ENCODE assay signal across 8 cellular contexts in genomic region chr3:71753716-71754609, GRCh38. TPM values are rescaled to one million over a fixed set of nuclear protein-coding genes. Genes with fewer than 3 reads are reported as not detected.
DNase-seq lines count a peak whose midpoint lies in the region; ATAC-seq and TF ChIP-seq lines count a peak whose summit lies in the region.

Gene GPR27 (plus strand): TSS chr3:71753855. CDS start chr3:71754050, 195 bp downstream.

- no peak for TF ChIP-seq POLR2A in esophagus squamous epithelium (IDR thresholded peaks at IDR 0.05)

- TF ChIP-seq CTCF in esophagus squamous epithelium (IDR thresholded peaks at IDR 0.05): no peak

- H3K4me3 Mint-ChIP-seq in activated CD4-positive, alpha-beta T cell treated with anti-CD3 and anti-CD28 coated beads, Interleukin-2, amount 10 ng/mL, durations not matched to agents 24 days and 14 days: peak within 1 kb of the TSS; percentile 51
- H3K4me3 Mint-ChIP-seq in activated CD4-positive, alpha-beta memory T cell treated with anti-CD3 and anti-CD28 coated beads, Interleukin-2, amount 10 ng/mL, durations not matched to agents 7 days and 5 days: peak within 1 kb of the TSS; percentile 57
- peak within 1 kb of the TSS; percentile 79 for H3K4me3 Mint-ChIP-seq in natural killer cell treated with Interleukin-12 subunit alpha and Interleukin-12 subunit beta and Interleukin-15 and Interleukin-18, amount 100 ng/mL, for 72 hours

- peak; percentile 71 for DNase-seq in activated CD4-positive, alpha-beta T cell treated with anti-CD3 and anti-CD28 coated beads, Interleukin-2, amount 10 ng/mL, durations not matched to agents 24 days and 14 days
- no peak for DNase-seq in activated CD4-positive, alpha-beta T cell treated with anti-CD3 and anti-CD28 coated beads, Interleukin-2, amount 50 U/mL, for 4 hours
- peak; percentile 26 for DNase-seq in activated CD4-positive, alpha-beta memory T cell treated with anti-CD3 and anti-CD28 coated beads, Interleukin-2, amount 10 ng/mL, durations not matched to agents 7 days and 5 days
- DNase-seq in esophagus squamous epithelium (lab: John Stamatoyannopoulos, UW): no peak
- no peak for DNase-seq in natural killer cell treated with Interleukin-12 subunit alpha and Interleukin-12 subunit beta and Interleukin-15 and Interleukin-18, amount 100 ng/mL, for 72 hours (ENCODE audit: low spot score)
- DNase-seq in middle frontal gyrus (ENCODE audit: extremely low spot score, low spot score): no peak
- no peak for DNase-seq in HCEC 1CT

- ATAC-seq in natural killer cell treated with Interleukin-12 subunit alpha and Interleukin-12 subunit beta and Interleukin-15 and Interleukin-18, amount 100 ng/mL, for 72 hours: peak; percentile 58 to 64
- no peak for ATAC-seq in HG03457 (IDR thresholded peaks at IDR 0.05; ENCODE audit: unreplicated experiment)

- POLR2A ChIA-PET in activated CD4-positive, alpha-beta memory T cell treated with anti-CD3 and anti-CD28 coated beads, Interleukin-2, amount 10 ng/mL, durations not matched to agents 7 days and 5 days (lab: Charles Lee): interaction anchor here (0.8 to 1.2 kb wide), 3 partner anchors 24 to 31 kb away, joined by 3 read pairs; partner anchors contain the start of gene PROK2

- CTCF ChIA-PET in activated CD4-positive, alpha-beta memory T cell treated with anti-CD3 and anti-CD28 coated beads, Interleukin-2, amount 10 ng/mL, durations not matched to agents 7 days and 5 days (lab: Charles Lee): no interaction called here

- no peak within 1 kb of the TSS for H3K27ac Mint-ChIP-seq in activated CD4-positive, alpha-beta T cell treated with anti-CD3 and anti-CD28 coated beads, Interleukin-2, amount 10 ng/mL, durations not matched to agents 24 days and 14 days
- H3K27ac Mint-ChIP-seq in activated CD4-positive, alpha-beta memory T cell treated with anti-CD3 and anti-CD28 coated beads, Interleukin-2, amount 10 ng/mL, durations not matched to agents 7 days and 5 days: no peak within 1 kb of the TSS
- H3K27ac Mint-ChIP-seq in natural killer cell treated with Interleukin-12 subunit alpha and Interleukin-12 subunit beta and Interleukin-15 and Interleukin-18, amount 100 ng/mL, for 72 hours: no peak within 1 kb of the TSS

- peak within 1 kb of the TSS in 3 of 4 donors; percentile 12 to 62 (median 57) for H3K27ac ChIP-seq in esophagus squamous epithelium

- peaks cover 2% of the 10 kb centered on the region for H3K4me1 Mint-ChIP-seq in activated CD4-positive, alpha-beta T cell treated with anti-CD3 and anti-CD28 coated beads, Interleukin-2, amount 10 ng/mL, durations not matched to agents 24 days and 14 days
- peaks cover 9% of the 10 kb centered on the region for H3K4me1 Mint-ChIP-seq in activated CD4-positive, alpha-beta memory T cell treated with anti-CD3 and anti-CD28 coated beads, Interleukin-2, amount 10 ng/mL, durations not matched to agents 7 days and 5 days
- H3K4me1 Mint-ChIP-seq in natural killer cell treated with Interleukin-12 subunit alpha and Interleukin-12 subunit beta and Interleukin-15 and Interleukin-18, amount 100 ng/mL, for 72 hours (ENCODE audit: low read depth in 2 of 2): peaks cover 4 to 12% of the 10 kb centered on the region in 2 donors

- H3K4me1 ChIP-seq in esophagus squamous epithelium: peaks cover 0 to 22% (median 12%) of the 10 kb centered on the region in 3 donors

- no peaks in the 10 kb centered on the region for H3K9me3 Mint-ChIP-seq in activated CD4-positive, alpha-beta T cell treated with anti-CD3 and anti-CD28 coated beads, Interleukin-2, amount 10 ng/mL, durations not matched to agents 24 days and 14 days
- H3K9me3 Mint-ChIP-seq in activated CD4-positive, alpha-beta memory T cell treated with anti-CD3 and anti-CD28 coated beads, Interleukin-2, amount 10 ng/mL, durations not matched to agents 7 days and 5 days: no peaks in the 10 kb centered on the region
- no peaks in the 10 kb centered on the region for H3K9me3 Mint-ChIP-seq in natural killer cell treated with Interleukin-12 subunit alpha and Interleukin-12 subunit beta and Interleukin-15 and Interleukin-18, amount 100 ng/mL, for 72 hours

- H3K36me3 Mint-ChIP-seq in activated CD4-positive, alpha-beta T cell treated with anti-CD3 and anti-CD28 coated beads, Interleukin-2, amount 10 ng/mL, durations not matched to agents 24 days and 14 days (ENCODE audit: low read depth): peaks cover 3% of the 10 kb centered on the region
- H3K36me3 Mint-ChIP-seq in activated CD4-positive, alpha-beta memory T cell treated with anti-CD3 and anti-CD28 coated beads, Interleukin-2, amount 10 ng/mL, durations not matched to agents 7 days and 5 days (ENCODE audit: low read depth): peaks cover 3% of the 10 kb centered on the region
- H3K36me3 Mint-ChIP-seq in natural killer cell treated with Interleukin-12 subunit alpha and Interleukin-12 subunit beta and Interleukin-15 and Interleukin-18, amount 100 ng/mL, for 72 hours: no peaks in the 10 kb centered on the region

- peaks cover 0 to 46% (median 0%) of the 10 kb centered on the region in 4 donors for H3K27me3 ChIP-seq in esophagus squamous epithelium

- intact Hi-C loops in activated CD4-positive, alpha-beta T cell treated with anti-CD3 and anti-CD28 coated beads, Interleukin-2, amount 10 ng/mL, durations not matched to agents 24 days and 14 days (cut with micrococcal nuclease): no loop called here
- intact Hi-C loops in esophagus squamous epithelium (cut with DNase I): no loop called here

- H3K36me3 ChIP-seq in esophagus squamous epithelium: no peaks in the 10 kb centered on the region

- no peaks in the 10 kb centered on the region for H3K9me3 ChIP-seq in esophagus squamous epithelium

- H3K4me3 ChIP-seq in esophagus squamous epithelium: peak within 1 kb of the TSS; percentile 42 to 76 (median 55)

- peaks cover 62% of the 10 kb centered on the region for H3K27me3 Mint-ChIP-seq in activated CD4-positive, alpha-beta T cell treated with anti-CD3 and anti-CD28 coated beads, Interleukin-2, amount 10 ng/mL, durations not matched to agents 24 days and 14 days
- peaks cover 50% of the 10 kb centered on the region for H3K27me3 Mint-ChIP-seq in activated CD4-positive, alpha-beta memory T cell treated with anti-CD3 and anti-CD28 coated beads, Interleukin-2, amount 10 ng/mL, durations not matched to agents 7 days and 5 days
- H3K27me3 Mint-ChIP-seq in natural killer cell treated with Interleukin-12 subunit alpha and Interleukin-12 subunit beta and Interleukin-15 and Interleukin-18, amount 100 ng/mL, for 72 hours: peaks cover 41% of the 10 kb centered on the region in 2 donors

- 0 to 1% methylated on average over 4 to 21 of the region's 131 CpGs for WGBS in esophagus squamous epithelium, 2 donors

RNA-seq across cellular contexts. Expression of gene GPR27, which starts in this region (rescaled TPM):
- total RNA-seq in activated CD4-positive, alpha-beta T cell treated with anti-CD3 and anti-CD28 coated beads, Interleukin-2, amount 10 ng/mL, durations not matched to agents 24 days and 14 days: 1.0 and 1.4 TPM in 2 replicates
- total RNA-seq in activated CD4-positive, alpha-beta memory T cell treated with anti-CD3 and anti-CD28 coated beads, Interleukin-2, amount 10 ng/mL, durations not matched to agents 7 days and 5 days: 1 to 10 TPM; 3.0 to 3.1 TPM
- total RNA-seq in esophagus squamous epithelium: 1 to 10 TPM; 2.1 to 3.6 (median 2.7) TPM
- 1 to 10 TPM in 1 of 2 donors, not detected in 1; 4.5 TPM for total RNA-seq in natural killer cell treated with Interleukin-12 subunit alpha and Interleukin-12 subunit beta and Interleukin-15 and Interleukin-18, amount 100 ng/mL, for 72 hours

Comparison
In these comparisons a context has a peak if more than half of its experiments do, and no peak if none do; other contexts are left out.
1. DNase-seq: peak in activated CD4-positive, alpha-beta T cell treated with anti-CD3 and anti-CD28 coated beads, Interleukin-2, amount 10 ng/mL, durations not matched to agents 24 days and 14 days (single experiment) and activated CD4-positive, alpha-beta memory T cell treated with anti-CD3 and anti-CD28 coated beads, Interleukin-2, amount 10 ng/mL, durations not matched to agents 7 days and 5 days (single experiment); none in activated CD4-positive, alpha-beta T cell treated with anti-CD3 and anti-CD28 coated beads, Interleukin-2, amount 50 U/mL, for 4 hours (0 of 2), esophagus squamous epithelium (single experiment), natural killer cell treated with Interleukin-12 subunit alpha and Interleukin-12 subunit beta and Interleukin-15 and Interleukin-18, amount 100 ng/mL, for 72 hours (single experiment), middle frontal gyrus (single experiment) and HCEC 1CT (single experiment).
2. Peak in every context shown above with its lines, with median percentiles within 50 percentile points of each other: H3K4me3 Mint-ChIP-seq.